Comparison of ENCODE assay signal across 24 cellular contexts in genomic region chr14:32706672-32707071, GRCh38.
DNase-seq lines count a peak whose midpoint lies in the region; ATAC-seq and TF ChIP-seq lines count a peak whose summit lies in the region.
"Had no signal": no experiment of that assay in that cellular context is flagged by ENCODE, and none has a peak within 500 bp of the region (broad histone marks: within the 10 kb centered on the region; RNA-seq: fewer than 3 reads in every experiment).

No MANE protein-coding gene starts in this region.

- TF ChIP-seq CTCF in GM12865 (IDR thresholded peaks at IDR 0.05; ENCODE audit: insufficient read depth, low read depth, low read length, missing control alignments) = no peak

- H3K4me3 Mint-ChIP-seq in memory B cell = no peak overlapping the region
- H3K4me3 Mint-ChIP-seq: activated naive CD4-positive, alpha-beta T cell treated with anti-CD3 and anti-CD28 coated beads, Interleukin-2, amount 50 U/mL, for 24 hours; immature natural killer cell; stimulated activated naive B cell treated with anti-CD40 and anti-IgM and Interleukin-4, amounts not matched to agents 10 μg/mL and 1 μg/mL and 100 μg/mL, for 72 hours had no signal

- peaks cover 4% of the 10 kb centered on the region for H3K9me3 Mint-ChIP-seq in memory B cell
- H3K9me3 Mint-ChIP-seq: activated naive CD4-positive, alpha-beta T cell treated with anti-CD3 and anti-CD28 coated beads, Interleukin-2, amount 50 U/mL, for 24 hours; stimulated activated naive B cell treated with anti-CD40 and anti-IgM and Interleukin-4, amounts not matched to agents 10 μg/mL and 1 μg/mL and 100 μg/mL, for 72 hours had no signal

- H3K27me3 Mint-ChIP-seq in memory B cell = no peaks in the 10 kb centered on the region
- H3K27me3 Mint-ChIP-seq: activated naive CD4-positive, alpha-beta T cell treated with anti-CD3 and anti-CD28 coated beads, Interleukin-2, amount 50 U/mL, for 24 hours; stimulated activated naive B cell treated with anti-CD40 and anti-IgM and Interleukin-4, amounts not matched to agents 10 μg/mL and 1 μg/mL and 100 μg/mL, for 72 hours had no signal

- peaks cover 20% of the 10 kb centered on the region for H3K4me1 Mint-ChIP-seq in memory B cell
- H3K4me1 Mint-ChIP-seq: activated naive CD4-positive, alpha-beta T cell treated with anti-CD3 and anti-CD28 coated beads, Interleukin-2, amount 50 U/mL, for 24 hours; immature natural killer cell had no signal

- DNase-seq in GM12865 (ENCODE audit: low read depth) (peak; percentile 34), RPMI8226 (peak; percentile 52), memory B cell (ENCODE audit: low spot score in 2 of 2) (no peak), NCI-H2227 (lab: John Stamatoyannopoulos, UW; ENCODE audit: unreplicated experiment) (no peak), KG1 (lab: John Stamatoyannopoulos, UW) (no peak), retina (no peak)
- DNase-seq: activated CD8-positive, alpha-beta memory T cell treated with anti-CD3 and anti-CD28 coated beads for 24 hours; activated T-cell treated with anti-CD3 and anti-CD28 coated beads for 4 hours; amniotic stem cell; DMS79 treated with DMSO at 0.1 percent for 48 hours; GDM1; GM23248; immature natural killer cell; left cardiac atrium; NCI-H1930; NCI-H2227 treated with DMSO at 0.1 percent for 48 hours; NCI-H526 treated with DMSO at 0.1 percent for 48 hours; SIG-M5; stimulated activated naive B cell treated with anti-CD40 and anti-IgM and Interleukin-4, amounts not matched to agents 10 μg/mL and 1 μg/mL and 100 μg/mL, for 72 hours had no signal

- no peak overlapping the region for H3K4me3 ChIP-seq in GM12865 (ENCODE audit: low read depth, low read length)
- H3K4me3 ChIP-seq: GM23248, skin epidermis, suprapubic skin had no signal

- ATAC-seq in GM21526 (IDR thresholded peaks at IDR 0.05; ENCODE audit: low FRiP score, unreplicated experiment) (peak; percentile 55), memory B cell (ENCODE audit: low read depth) (no peak), GM21381 (IDR thresholded peaks at IDR 0.05; ENCODE audit: unreplicated experiment) (no peak)
- ATAC-seq: left cardiac atrium; stimulated activated naive B cell treated with anti-CD40 and anti-IgM and Interleukin-4, amounts not matched to agents 10 μg/mL and 1 μg/mL and 100 μg/mL, for 72 hours had no signal

- H3K27ac Mint-ChIP-seq in memory B cell = peak overlapping the region; percentile 45
- H3K27ac Mint-ChIP-seq: activated naive CD4-positive, alpha-beta T cell treated with anti-CD3 and anti-CD28 coated beads, Interleukin-2, amount 50 U/mL, for 24 hours; immature natural killer cell; stimulated activated naive B cell treated with anti-CD40 and anti-IgM and Interleukin-4, amounts not matched to agents 10 μg/mL and 1 μg/mL and 100 μg/mL, for 72 hours had no signal

- H3K36me3 Mint-ChIP-seq in memory B cell = no peaks in the 10 kb centered on the region
- H3K36me3 Mint-ChIP-seq: activated naive CD4-positive, alpha-beta T cell treated with anti-CD3 and anti-CD28 coated beads, Interleukin-2, amount 50 U/mL, for 24 hours; immature natural killer cell; stimulated activated naive B cell treated with anti-CD40 and anti-IgM and Interleukin-4, amounts not matched to agents 10 μg/mL and 1 μg/mL and 100 μg/mL, for 72 hours had no signal

Comparison
In these comparisons a context has a peak if more than half of its experiments do, and no peak if none do; other contexts are left out.
1. DNase-seq: peak in GM12865 (single experiment) and RPMI8226 (single experiment); none in memory B cell (0 of 2), NCI-H2227 (single experiment), KG1 (single experiment) and retina (single experiment).